In genomic region chr1:235105051-235106043, GRCh38 we compare ENCODE assay signal across 8 cellular contexts. TPM values are rescaled to one million over a fixed set of nuclear protein-coding genes. Genes with fewer than 3 reads are reported as not detected.
A peak's percentile ranks its signal among the peaks of the same experiment; 100 is the strongest.
DNase-seq lines count a peak whose midpoint lies in the region; ATAC-seq, FAIRE-seq and TF ChIP-seq lines count a peak whose summit lies in the region.

No MANE protein-coding gene starts in this region.

- H3K4me1 Mint-ChIP-seq in activated T-cell treated with anti-CD3 and anti-CD28 coated beads, Interleukin-2, amount 50 U/mL, for 72 hours (ENCODE audit: low read depth) = peaks cover 51% of the 10 kb centered on the region
- peaks cover 19 to 21% of the 10 kb centered on the region in 2 donors for H3K4me1 Mint-ChIP-seq in stimulated activated naive B cell treated with anti-CD40 and anti-IgM and Interleukin-4, amounts not matched to agents 10 μg/mL and 1 μg/mL and 100 μg/mL, for 72 hours

- TF ChIP-seq EP300 in esophagus muscularis mucosa (IDR thresholded peaks at IDR 0.05) = no peak

- FAIRE-seq in GM12891 (lab: Jason Lieb, UNC) = peak; percentile 86

- peaks cover 11 to 21% (median 15%) of the 10 kb centered on the region in 4 donors for H3K4me1 ChIP-seq in esophagus muscularis mucosa

- peaks cover 3 to 20% of the 10 kb centered on the region in 2 donors for H3K36me3 Mint-ChIP-seq in activated T-cell treated with anti-CD3 and anti-CD28 coated beads, Interleukin-2, amount 50 U/mL, for 72 hours (ENCODE audit: insufficient read depth in 2 of 2)
- H3K36me3 Mint-ChIP-seq in stimulated activated naive B cell treated with anti-CD40 and anti-IgM and Interleukin-4, amounts not matched to agents 10 μg/mL and 1 μg/mL and 100 μg/mL, for 72 hours = peaks cover 35 to 57% of the 10 kb centered on the region in 2 donors

- ATAC-seq in GM21390 (IDR thresholded peaks at IDR 0.05; ENCODE audit: unreplicated experiment) = peak; percentile 90
- peak; percentile 63 for ATAC-seq in HG03469 (IDR thresholded peaks at IDR 0.05; ENCODE audit: unreplicated experiment)
- ATAC-seq in activated T-cell treated with anti-CD3 and anti-CD28 coated beads, Interleukin-2, amount 50 U/mL, for 72 hours (replicated peaks in 1 of 2) = peak; percentile 76 to 82
- ATAC-seq in stimulated activated naive B cell treated with anti-CD40 and anti-IgM and Interleukin-4, amounts not matched to agents 10 μg/mL and 1 μg/mL and 100 μg/mL, for 72 hours (replicated peaks) = peak in 1 of 2 donors; percentile 34

- TF ChIP-seq POLR2A in GM12891 (IDR thresholded peaks at IDR 0.05; ENCODE audit: low read depth, low read length) (no peak), esophagus muscularis mucosa (IDR thresholded peaks at IDR 0.05; ENCODE audit: low read depth) (no peak)

- WGBS in esophagus muscularis mucosa = 86% methylated on average over 12 of the region's 12 CpGs

- H3K27me3 ChIP-seq in esophagus muscularis mucosa = no peaks in the 10 kb centered on the region

- no peak overlapping the region for H3K4me3 ChIP-seq in esophagus muscularis mucosa

- peaks cover 6% of the 10 kb centered on the region for H3K27me3 Mint-ChIP-seq in activated T-cell treated with anti-CD3 and anti-CD28 coated beads, Interleukin-2, amount 50 U/mL, for 72 hours (ENCODE audit: low read depth)
- peaks cover 4 to 13% of the 10 kb centered on the region in 2 donors for H3K27me3 Mint-ChIP-seq in stimulated activated naive B cell treated with anti-CD40 and anti-IgM and Interleukin-4, amounts not matched to agents 10 μg/mL and 1 μg/mL and 100 μg/mL, for 72 hours

- DNase-seq in GM12891 (ENCODE audit: insufficient read length, low spot score) = no peak
- peak in 1 of 2 donors; percentile 41 for DNase-seq in activated T-cell treated with anti-CD3 and anti-CD28 coated beads, Interleukin-2, amount 50 U/mL, for 72 hours
- DNase-seq in stimulated activated naive B cell treated with anti-CD40 and anti-IgM and Interleukin-4, amounts not matched to agents 10 μg/mL and 1 μg/mL and 100 μg/mL, for 72 hours = no peak
- DNase-seq in NCI-H1436 (lab: John Stamatoyannopoulos, UW) = no peak
- no peak for DNase-seq in occipital lobe (lab: John Stamatoyannopoulos, UW)
- DNase-seq in esophagus muscularis mucosa (ENCODE audit: extremely low spot score) = no peak

- H3K9me3 ChIP-seq in esophagus muscularis mucosa = no peaks in the 10 kb centered on the region

- peak overlapping the region; percentile 78 to 84 for H3K4me3 Mint-ChIP-seq in activated T-cell treated with anti-CD3 and anti-CD28 coated beads, Interleukin-2, amount 50 U/mL, for 72 hours
- peak overlapping the region in 1 of 2 donors; percentile 40 for H3K4me3 Mint-ChIP-seq in stimulated activated naive B cell treated with anti-CD40 and anti-IgM and Interleukin-4, amounts not matched to agents 10 μg/mL and 1 μg/mL and 100 μg/mL, for 72 hours

- no peak for TF ChIP-seq CTCF in esophagus muscularis mucosa (IDR thresholded peaks at IDR 0.05)

- H3K36me3 ChIP-seq in esophagus muscularis mucosa = peaks cover 3 to 36% (median 26%) of the 10 kb centered on the region in 4 donors

- peak overlapping the region; percentile 48 for H3K27ac Mint-ChIP-seq in activated T-cell treated with anti-CD3 and anti-CD28 coated beads, Interleukin-2, amount 50 U/mL, for 72 hours
- H3K27ac Mint-ChIP-seq in stimulated activated naive B cell treated with anti-CD40 and anti-IgM and Interleukin-4, amounts not matched to agents 10 μg/mL and 1 μg/mL and 100 μg/mL, for 72 hours = peak overlapping the region; percentile 25

- no peak overlapping the region for H3K27ac ChIP-seq in esophagus muscularis mucosa (replicated peaks in 1 of 4)

- intact Hi-C loops in esophagus muscularis mucosa (cut with DNase I) = loop anchor here (5.0 to 10.0 kb wide), 2 partner anchors 59 to 312 kb away; partner anchors contain the start of gene RBM34

- H3K9me3 Mint-ChIP-seq in activated T-cell treated with anti-CD3 and anti-CD28 coated beads, Interleukin-2, amount 50 U/mL, for 72 hours = no peaks in the 10 kb centered on the region
- H3K9me3 Mint-ChIP-seq in stimulated activated naive B cell treated with anti-CD40 and anti-IgM and Interleukin-4, amounts not matched to agents 10 μg/mL and 1 μg/mL and 100 μg/mL, for 72 hours = peaks cover 0 to 2% of the 10 kb centered on the region in 2 donors

TF ChIP-seq in GM12891, 5 proteins besides CTCF, POLR2A, EP300 and RAD21:
- TF ChIP-seq SPI1 (IDR thresholded peaks at IDR 0.05; ENCODE audit: low read depth, low read length) (peak; percentile 16; the same call in 1 of the 2 replicates), POU2F2 (IDR thresholded peaks at IDR 0.05; ENCODE audit: low read depth, low read length) (no peak; the same call in 1 of the 2 replicates)

RNA-seq across cellular contexts. Expression of gene TOMM20, which starts 23.3 kb away (rescaled TPM):
- polyA plus RNA-seq in GM12891 (2012; ENCODE audit: low read depth, missing spikeins) = 88.5 TPM
- total RNA-seq in activated T-cell treated with anti-CD3 and anti-CD28 coated beads, Interleukin-2, amount 50 U/mL, for 72 hours = 100 to 1,000 TPM; 140 to 154 TPM
- total RNA-seq in occipital lobe (181 TPM), esophagus muscularis mucosa (10 to 100 TPM; 59.7 to 94.3 (median 86.3) TPM)

RNA-seq across cellular contexts. Expression of gene RBM34, which starts 55.7 kb away (rescaled TPM):
- polyA plus RNA-seq in GM12891 (2012; ENCODE audit: low read depth, missing spikeins) = 116 TPM
- 100 to 1,000 TPM; 127 to 128 TPM for total RNA-seq in activated T-cell treated with anti-CD3 and anti-CD28 coated beads, Interleukin-2, amount 50 U/mL, for 72 hours
- total RNA-seq in occipital lobe (43.5 TPM), esophagus muscularis mucosa (10 to 100 TPM; 41.9 to 57.2 (median 53.4) TPM)
